In genomic region chr1:10253149-10253548, GRCh38 we compare ENCODE assay signal across 17 cellular contexts. TPM values are rescaled to one million over a fixed set of nuclear protein-coding genes. Genes with fewer than 3 reads are reported as not detected.
A peak's percentile ranks its signal among the peaks of the same experiment; 100 is the strongest.
DNase-seq lines count a peak whose midpoint lies in the region; ATAC-seq and TF ChIP-seq lines count a peak whose summit lies in the region.
"Had no signal": no experiment of that assay in that cellular context is flagged by ENCODE, and none has a peak within 500 bp of the region (broad histone marks: within the 10 kb centered on the region; RNA-seq: fewer than 3 reads in every experiment).

No MANE protein-coding gene starts in this region.

- TF ChIP-seq EP300 in gastroesophageal sphincter (IDR thresholded peaks at IDR 0.05): no peak

- H3K4me1 ChIP-seq in ACC112 (ENCODE audit: control insufficient read depth, insufficient read depth, low read length, unreplicated experiment) (peaks cover 21% of the 10 kb centered on the region), gastroesophageal sphincter (peaks cover 6 to 80% (median 17%) of the 10 kb centered on the region in 3 donors), gastrocnemius medialis (peaks cover 66 to 76% of the 10 kb centered on the region in 2 donors), endodermal cell (ENCODE audit: control insufficient read depth, insufficient read depth, low read length) (no peaks in the 10 kb centered on the region)

- H3K4me3 ChIP-seq in ACC112 (ENCODE audit: low read depth, low read length) (no peak overlapping the region), WERI-Rb-1 (ENCODE audit: low read depth, low read length) (no peak overlapping the region), gastroesophageal sphincter (no peak overlapping the region), gastrocnemius medialis (no peak overlapping the region), endodermal cell (ENCODE audit: low read length) (no peak overlapping the region)

- TF ChIP-seq CTCF in WERI-Rb-1 (IDR thresholded peaks at IDR 0.05; ENCODE audit: low read depth, low read length) (no peak), gastroesophageal sphincter (IDR thresholded peaks at IDR 0.05) (no peak), gastrocnemius medialis (IDR thresholded peaks at IDR 0.05 in 4 of 5, conservative IDR thresholded peaks at IDR 0.05 in 1 of 5) (no peak), endodermal cell (conservative IDR thresholded peaks at IDR 0.05) (no peak)

- TF ChIP-seq POLR2A in gastroesophageal sphincter (IDR thresholded peaks at IDR 0.05) (no peak), gastrocnemius medialis (IDR thresholded peaks at IDR 0.05) (no peak)

- no peaks in the 10 kb centered on the region for H3K9me3 ChIP-seq in WERI-Rb-1 (ENCODE audit: severe bottlenecking)
- no peaks in the 10 kb centered on the region for H3K9me3 ChIP-seq in gastroesophageal sphincter
- H3K9me3 ChIP-seq in gastrocnemius medialis: no peaks in the 10 kb centered on the region
- peaks cover 16% of the 10 kb centered on the region for H3K9me3 ChIP-seq in endodermal cell (ENCODE audit: control insufficient read depth, low read length)

- intact Hi-C loops in gastrocnemius medialis (cut with DNase I; ENCODE audit: low total_unique reads): loop anchor here (2.0 kb wide), 1 partner anchor 32 kb away; no protein-coding TSS in a partner anchor

- no peak overlapping the region for H3K27ac Mint-ChIP-seq in endodermal cell
- H3K27ac Mint-ChIP-seq: activated T-cell treated with anti-CD3 and anti-CD28 coated beads, Interleukin-2, amount 50 U/mL, for 72 hours; progenitor cell of endocrine pancreas had no signal

- no peaks in the 10 kb centered on the region for H3K4me1 Mint-ChIP-seq in endodermal cell

- H3K36me3 Mint-ChIP-seq in endodermal cell (ENCODE audit: low read depth): peaks cover 33% of the 10 kb centered on the region

- WGBS in gastroesophageal sphincter (ENCODE audit: low coverage in 1 of 2), 2 donors: 83 to 86% methylated on average over 1 of the region's 1 CpG
- WGBS in endodermal cell (ENCODE audit: insufficient coverage in 1 of 2, insufficient read length in 1 of 2), 2 experiments: 96% methylated on average over 1 of the region's 1 CpG; no CpG with 5 or more reads in 1 of the 2 experiments

- no peaks in the 10 kb centered on the region for H3K27me3 ChIP-seq in ACC112 (ENCODE audit: insufficient read depth, low read length)
- H3K27me3 ChIP-seq in WERI-Rb-1 (ENCODE audit: insufficient read depth, low read depth, severe bottlenecking): no peaks in the 10 kb centered on the region
- H3K27me3 ChIP-seq in gastroesophageal sphincter: no peaks in the 10 kb centered on the region
- no peaks in the 10 kb centered on the region for H3K27me3 ChIP-seq in gastrocnemius medialis
- H3K27me3 ChIP-seq in endodermal cell (ENCODE audit: control insufficient read depth, insufficient read depth, low read length, poor library complexity, severe bottlenecking): no peaks in the 10 kb centered on the region
- H3K27me3 ChIP-seq: foreskin keratinocyte had no signal

- peak overlapping the region; percentile 56 for H3K27ac ChIP-seq in ACC112 (ENCODE audit: low read depth, low read length)
- peak overlapping the region; percentile 98 for H3K27ac ChIP-seq in WERI-Rb-1
- H3K27ac ChIP-seq in gastroesophageal sphincter: peak overlapping the region in 3 of 4 donors; percentile 52 to 74 (median 70)
- peak overlapping the region; percentile 89 to 93 (median 92) for H3K27ac ChIP-seq in gastrocnemius medialis
- H3K27ac ChIP-seq in endodermal cell (ENCODE audit: low read depth, low read length): no peak overlapping the region

- no peak overlapping the region for H2AFZ ChIP-seq in ACC112 (ENCODE audit: low read length, unreplicated experiment)

- no peak overlapping the region for H3K9ac ChIP-seq in endodermal cell (ENCODE audit: extremely low read depth, low read length, poor library complexity, severe bottlenecking)

- in situ Hi-C loops in gastrocnemius medialis (cut with MboI; ENCODE audit: low sequenced_read_pairs in 4 of 4): no loop called here

- peaks cover 3% of the 10 kb centered on the region for H3K9me3 Mint-ChIP-seq in endodermal cell
- H3K9me3 Mint-ChIP-seq: activated T-cell treated with anti-CD3 and anti-CD28 coated beads, Interleukin-2, amount 50 U/mL, for 72 hours had no signal

- no peaks in the 10 kb centered on the region for H3K27me3 Mint-ChIP-seq in endodermal cell (ENCODE audit: insufficient read depth)
- H3K27me3 Mint-ChIP-seq: progenitor cell of endocrine pancreas had no signal

- H3K36me3 ChIP-seq in ACC112 (ENCODE audit: insufficient read depth, low read length): 0 out of 2 replicates have a peak, but pooled peaks cover 3% of the 10 kb centered on the region
- peaks cover 23% of the 10 kb centered on the region for H3K36me3 ChIP-seq in WERI-Rb-1
- H3K36me3 ChIP-seq in gastroesophageal sphincter: peaks cover 0 to 16% of the 10 kb centered on the region in 2 donors
- peaks cover 0 to 16% of the 10 kb centered on the region in 2 donors for H3K36me3 ChIP-seq in gastrocnemius medialis
- H3K36me3 ChIP-seq in endodermal cell (ENCODE audit: control insufficient read depth, insufficient read depth, low read length): peaks cover 23% of the 10 kb centered on the region

- peaks cover 69% of the 10 kb centered on the region for H3K79me2 ChIP-seq in ACC112 (ENCODE audit: control insufficient read depth, insufficient read depth, low read length, unreplicated experiment)

- H3K4me3 Mint-ChIP-seq in endodermal cell: no peak overlapping the region
- H3K4me3 Mint-ChIP-seq: activated T-cell treated with anti-CD3 and anti-CD28 coated beads, Interleukin-2, amount 50 U/mL, for 72 hours had no signal

- DNase-seq in WERI-Rb-1: no peak
- no peak for DNase-seq in gastrocnemius medialis
- no peak for DNase-seq in epidermal melanocyte (ENCODE audit: insufficient read length, low spot score)
- no peak for DNase-seq in NCI-H2029 treated with DMSO at 0.1 percent for 48 hours (lab: John Stamatoyannopoulos, UW)
- no peak for DNase-seq in stimulated activated CD4-positive, alpha-beta T cell treated with anti-CD3 and anti-CD28 coated beads, Interleukin-4, amount 100 ng/mL, for 24 hours
- DNase-seq in endodermal cell: no peak
- DNase-seq: activated CD4-positive, alpha-beta T cell treated with anti-CD3 and anti-CD28 coated beads, Interleukin-2, amount 50 U/mL, for 4 hours; activated T-cell treated with anti-CD3 and anti-CD28 coated beads, Interleukin-2, amount 50 U/mL, for 72 hours; Calu3; effector CD4-positive, alpha-beta T cell; GDM1; mesendoderm; T-helper 9 cell had no signal

- ATAC-seq in gastroesophageal sphincter (no peak), gastrocnemius medialis (no peak)

RNA-seq across cellular contexts. Expression of gene KIF1B, which starts 42.8 kb away (rescaled TPM):
- total RNA-seq in gastroesophageal sphincter: 10 to 100 TPM; 63.1 to 83.8 (median 71.2) TPM
- 100 to 1,000 TPM; 203 to 445 (median 306) TPM for total RNA-seq in gastrocnemius medialis
- 10 to 100 TPM; 71.5 to 74.2 TPM for total RNA-seq in endodermal cell
- 77.6 TPM for polyA plus RNA-seq in endodermal cell (2013, experiment 1 of 2)
- 78.5 TPM for polyA plus RNA-seq in endodermal cell (2013, experiment 2 of 2)
